23 cellular contexts compared by ENCODE assay signal in genomic region chr5:172193872-172194271, GRCh38. TPM values are rescaled to one million over a fixed set of nuclear protein-coding genes. Genes with fewer than 3 reads are reported as not detected.
DNase-seq lines count a peak whose midpoint lies in the region; ATAC-seq and TF ChIP-seq lines count a peak whose summit lies in the region.
"Had no signal": no experiment of that assay in that cellular context is flagged by ENCODE, and none has a peak within 500 bp of the region (broad histone marks: within the 10 kb centered on the region; RNA-seq: fewer than 3 reads in every experiment).

Gene EFCAB9 (plus strand): TSS chr5:172194172. CDS start chr5:172194173, 1 bp downstream.

- ATAC-seq in GM23338 = no peak
- ATAC-seq in GM19452 (IDR thresholded peaks at IDR 0.05; ENCODE audit: unreplicated experiment) = no peak
- ATAC-seq in HG02885 (IDR thresholded peaks at IDR 0.05; ENCODE audit: poor library complexity, unreplicated experiment) = no peak
- ATAC-seq: CD8-positive, alpha-beta T cell; HCT116 had no signal

- 66% methylated on average over 6 of the region's 6 CpGs for WGBS in esophagus muscularis mucosa

- peaks cover 4% of the 10 kb centered on the region; the same call in 1 of the 2 replicates for H3K9me2 ChIP-seq in GM23338 (ENCODE audit: insufficient read depth)
- H3K9me2 ChIP-seq in SU-DHL-6 (replicated peaks; ENCODE audit: insufficient read depth, low read length) = no peaks in the 10 kb centered on the region

- H3K9ac ChIP-seq in SU-DHL-6 (ENCODE audit: low read length) = no peak within 1 kb of the TSS
- H3K9ac ChIP-seq: BLaER1 had no signal

- H3K27ac ChIP-seq in GM23338 (ENCODE audit: low read depth) (no peak within 1 kb of the TSS), SU-DHL-6 (ENCODE audit: low read depth, low read length) (no peak within 1 kb of the TSS), esophagus muscularis mucosa (replicated peaks in 1 of 4) (no peak within 1 kb of the TSS), ascending aorta (no peak within 1 kb of the TSS)
- H3K27ac ChIP-seq: BLaER1, C4-2B had no signal

- H3K4me3 Mint-ChIP-seq in GM23338 (no peak within 1 kb of the TSS), neural crest cell (no peak within 1 kb of the TSS)
- H3K4me3 Mint-ChIP-seq: CD4-positive, CD25-positive, alpha-beta regulatory T cell; CD8-positive, alpha-beta T cell; H9 had no signal

- no peaks in the 10 kb centered on the region for H3K4me1 ChIP-seq in BE2C
- peaks cover 5% of the 10 kb centered on the region; the same call in 1 of the 2 replicates for H3K4me1 ChIP-seq in GM23338 (ENCODE audit: insufficient read depth)
- H3K4me1 ChIP-seq in esophagus muscularis mucosa = peaks cover 0 to 4% (median 1%) of the 10 kb centered on the region in 4 donors
- no peaks in the 10 kb centered on the region for H3K4me1 ChIP-seq in ascending aorta
- H3K4me1 ChIP-seq: Caco-2 had no signal

- H3K4me2 ChIP-seq in GM23338 (no peak within 1 kb of the TSS), SU-DHL-6 (ENCODE audit: low read depth, low read length, poor library complexity, severe bottlenecking) (peak within 1 kb of the TSS; percentile 38)
- H3K4me2 ChIP-seq: BLaER1 had no signal

- peaks cover 4% of the 10 kb centered on the region; the same call in 1 of the 3 replicates for H3K9me3 Mint-ChIP-seq in GM23338
- peaks cover 2% of the 10 kb centered on the region for H3K9me3 Mint-ChIP-seq in neural crest cell
- H3K9me3 Mint-ChIP-seq: CD4-positive, CD25-positive, alpha-beta regulatory T cell; CD8-positive, alpha-beta T cell had no signal

- H3K9me3 ChIP-seq in BE2C = no peaks in the 10 kb centered on the region
- H3K9me3 ChIP-seq in SU-DHL-6 (ENCODE audit: insufficient read depth, low read length) = no peaks in the 10 kb centered on the region
- H3K9me3 ChIP-seq in esophagus muscularis mucosa = no peaks in the 10 kb centered on the region
- no peaks in the 10 kb centered on the region for H3K9me3 ChIP-seq in ascending aorta
- H3K9me3 ChIP-seq: BLaER1, Caco-2 had no signal

- intact Hi-C loops in esophagus muscularis mucosa (cut with DNase I) (no loop called here), ascending aorta (cut with DNase I) (no loop called here)

- H3K27me3 ChIP-seq in BE2C = no peaks in the 10 kb centered on the region
- peaks cover 15% of the 10 kb centered on the region for H3K27me3 ChIP-seq in GM23338 (ENCODE audit: insufficient read depth)
- H3K27me3 ChIP-seq in SU-DHL-6 (ENCODE audit: low read length) = no peaks in the 10 kb centered on the region
- no peaks in the 10 kb centered on the region for H3K27me3 ChIP-seq in esophagus muscularis mucosa
- H3K27me3 ChIP-seq in ascending aorta = no peaks in the 10 kb centered on the region
- H3K27me3 ChIP-seq: BLaER1 had no signal

- no peak for TF ChIP-seq CTCF in BE2C (IDR thresholded peaks at IDR 0.05; ENCODE audit: low read depth, low read length)
- no peak for TF ChIP-seq CTCF in GM23338 (conservative IDR thresholded peaks at IDR 0.05; ENCODE audit: low read depth in 2 of 2)
- TF ChIP-seq CTCF in SU-DHL-6 (IDR thresholded peaks at IDR 0.05; ENCODE audit: insufficient read depth, low read length, poor library complexity, severe bottlenecking) = no peak
- TF ChIP-seq CTCF in neural crest cell (conservative IDR thresholded peaks at IDR 0.05) = no peak
- no peak for TF ChIP-seq CTCF in esophagus muscularis mucosa (IDR thresholded peaks at IDR 0.05)
- TF ChIP-seq CTCF in ascending aorta (IDR thresholded peaks at IDR 0.05) = no peak

- H3K4me3 ChIP-seq in BE2C (ENCODE audit: low read depth, low read length) = peak within 1 kb of the TSS; percentile 31
- H3K4me3 ChIP-seq in GM23338 = no peak within 1 kb of the TSS
- no peak within 1 kb of the TSS for H3K4me3 ChIP-seq in SU-DHL-6 (ENCODE audit: insufficient read depth, low read length, poor library complexity, severe bottlenecking)
- no peak within 1 kb of the TSS for H3K4me3 ChIP-seq in esophagus muscularis mucosa
- H3K4me3 ChIP-seq in ascending aorta = no peak within 1 kb of the TSS
- H3K4me3 ChIP-seq: BLaER1 had no signal

- no peaks in the 10 kb centered on the region for H3K36me3 ChIP-seq in BE2C
- H3K36me3 ChIP-seq in GM23338 (ENCODE audit: insufficient read depth) = no peaks in the 10 kb centered on the region
- H3K36me3 ChIP-seq in SU-DHL-6 (ENCODE audit: low read length) = no peaks in the 10 kb centered on the region
- H3K36me3 ChIP-seq in esophagus muscularis mucosa = no peaks in the 10 kb centered on the region
- no peaks in the 10 kb centered on the region for H3K36me3 ChIP-seq in ascending aorta
- H3K36me3 ChIP-seq: BLaER1 had no signal

- H3K79me2 ChIP-seq in GM23338 (replicated peaks; ENCODE audit: insufficient read depth) (no peaks in the 10 kb centered on the region), SU-DHL-6 (ENCODE audit: insufficient read depth, low read length) (no peaks in the 10 kb centered on the region)

- no peaks in the 10 kb centered on the region for H4K20me1 ChIP-seq in GM23338 (replicated peaks; ENCODE audit: insufficient read depth)
- no peaks in the 10 kb centered on the region for H4K20me1 ChIP-seq in SU-DHL-6 (ENCODE audit: low read depth, low read length)
- H4K20me1 ChIP-seq: BLaER1 had no signal

- H2AFZ ChIP-seq in GM23338 (0 out of 2 replicates have a peak within 1 kb of the TSS, but pooled peaks have one; percentile 73), SU-DHL-6 (ENCODE audit: low read depth, low read length, severe bottlenecking) (peak within 1 kb of the TSS; percentile 54)

- H3K36me3 Mint-ChIP-seq in GM23338 (ENCODE audit: low read depth) = peaks cover 6% of the 10 kb centered on the region; the same call in 1 of the 3 replicates
- H3K36me3 Mint-ChIP-seq in neural crest cell (ENCODE audit: low read depth) = peaks cover 3% of the 10 kb centered on the region
- H3K36me3 Mint-ChIP-seq: CD4-positive, CD25-positive, alpha-beta regulatory T cell; CD8-positive, alpha-beta T cell had no signal

- TF ChIP-seq EP300 in esophagus muscularis mucosa (IDR thresholded peaks at IDR 0.05) = no peak

- no peak for TF ChIP-seq POLR2A in esophagus muscularis mucosa (IDR thresholded peaks at IDR 0.05; ENCODE audit: low read depth)

- H3F3A ChIP-seq in GM23338 (replicated peaks; ENCODE audit: low read depth) (no peaks in the 10 kb centered on the region), SU-DHL-6 (ENCODE audit: insufficient read depth) (no peaks in the 10 kb centered on the region)

- no peak for DNase-seq in BE2C
- no peak for DNase-seq in GM23338 (ENCODE audit: low spot score)
- no peak for DNase-seq in neural crest cell (ENCODE audit: low read depth, low spot score)
- no peak for DNase-seq in esophagus muscularis mucosa (ENCODE audit: extremely low spot score)
- DNase-seq in ascending aorta (ENCODE audit: low spot score in 2 of 2) = no peak
- DNase-seq: Caco-2; CD4-positive, CD25-positive, alpha-beta regulatory T cell; CD8-positive, alpha-beta T cell; DMS153; DMS79 treated with DMSO at 0.1 percent for 48 hours; GF-D8; H9 had no signal

- no peak within 1 kb of the TSS for H3K27ac Mint-ChIP-seq in GM23338
- H3K27ac Mint-ChIP-seq in neural crest cell (ENCODE audit: unreplicated experiment) = peak within 1 kb of the TSS; percentile 43
- H3K27ac Mint-ChIP-seq: CD4-positive, CD25-positive, alpha-beta regulatory T cell; CD8-positive, alpha-beta T cell; H9 had no signal

- peaks cover 6% of the 10 kb centered on the region; the same call in 2 of the 3 replicates for H3K4me1 Mint-ChIP-seq in GM23338
- H3K4me1 Mint-ChIP-seq in neural crest cell = peaks cover 23% of the 10 kb centered on the region

- peaks cover 17% of the 10 kb centered on the region for H3K27me3 Mint-ChIP-seq in GM23338 (ENCODE audit: insufficient read depth, low read depth, poor library complexity)
- peaks cover 7% of the 10 kb centered on the region for H3K27me3 Mint-ChIP-seq in neural crest cell (ENCODE audit: low read depth)

TF ChIP-seq in GM23338, 12 proteins besides CTCF, POLR2A, EP300 and RAD21:
- no peak for TF ChIP-seq ZNF114 (CRISPR knock-in tag; IDR thresholded peaks at IDR 0.05)

RNA-seq across cellular contexts. Expression of gene EFCAB9, which starts in this region (rescaled TPM):
- polyA plus RNA-seq in BE2C (2012; ENCODE audit: insufficient read depth, insufficient read length, low read depth) = not detected
- not detected in 2 replicates for total RNA-seq in GM23338 (2014; rRNA removed; shearing (Covaris generic))
- polyA plus RNA-seq in GM23338 (2016; fragmentation: Nextera tagmentation; extraction: Ambion mirVana) = not detected in 2 replicates
- total RNA-seq in neural crest cell (0.37 TPM in 1 of 2 replicates, not detected in the other), esophagus muscularis mucosa (not detected), ascending aorta (not detected)
- total RNA-seq: A172; A673; Caco-2; CD4-positive, CD25-positive, alpha-beta regulatory T cell; CD8-positive, alpha-beta T cell; Daoy; G401; H4; H9 had no signal
- polyA plus RNA-seq: CD4-positive, CD25-positive, alpha-beta regulatory T cell had no signal
